ENCODE assay signal across 9 cellular contexts in genomic region chr12:69779928-69780327, GRCh38. TPM values are rescaled to one million over a fixed set of nuclear protein-coding genes. Genes with fewer than 3 reads are reported as not detected.
A peak's percentile ranks its signal among the peaks of the same experiment; 100 is the strongest.
DNase-seq lines count a peak whose midpoint lies in the region; ATAC-seq and TF ChIP-seq lines count a peak whose summit lies in the region.
"Had no signal": no experiment of that assay in that cellular context is flagged by ENCODE, and none has a peak within 500 bp of the region (broad histone marks: within the 10 kb centered on the region; RNA-seq: fewer than 3 reads in every experiment).

No MANE protein-coding gene starts in this region.

- H3K36me3 Mint-ChIP-seq in natural killer cell treated with Interleukin-12 subunit alpha and Interleukin-12 subunit beta and Interleukin-15 and Interleukin-18, amount 100 ng/mL, for 72 hours = peaks cover 31% of the 10 kb centered on the region

- no peaks in the 10 kb centered on the region for H3K27me3 Mint-ChIP-seq in natural killer cell treated with Interleukin-12 subunit alpha and Interleukin-12 subunit beta and Interleukin-15 and Interleukin-18, amount 100 ng/mL, for 72 hours
- H3K27me3 Mint-ChIP-seq: memory B cell had no signal

- TF ChIP-seq CTCF in AG09309 (IDR thresholded peaks at IDR 0.05; ENCODE audit: control insufficient read depth, insufficient read depth, low read depth, low read length, missing control alignments) (peak; percentile 43), HFF-Myc (IDR thresholded peaks at IDR 0.05; ENCODE audit: low read depth, low read length, missing control alignments) (peak; percentile 65), right atrium auricular region (IDR thresholded peaks at IDR 0.05) (no peak)

- no peaks in the 10 kb centered on the region for H3K27me3 ChIP-seq in right atrium auricular region

- H3K27ac Mint-ChIP-seq in natural killer cell treated with Interleukin-12 subunit alpha and Interleukin-12 subunit beta and Interleukin-15 and Interleukin-18, amount 100 ng/mL, for 72 hours = no peak overlapping the region
- H3K27ac Mint-ChIP-seq: memory B cell had no signal

- peaks cover 0 to 6% of the 10 kb centered on the region in 2 donors for H3K4me1 Mint-ChIP-seq in natural killer cell treated with Interleukin-12 subunit alpha and Interleukin-12 subunit beta and Interleukin-15 and Interleukin-18, amount 100 ng/mL, for 72 hours (ENCODE audit: low read depth in 2 of 2)

- no peaks in the 10 kb centered on the region for H3K9me3 ChIP-seq in right atrium auricular region

- no peak overlapping the region for H3K4me3 ChIP-seq in AG09309 (ENCODE audit: control insufficient read depth, low read depth, low read length)
- H3K4me3 ChIP-seq in HFF-Myc (replicated peaks; ENCODE audit: low read depth, low read length) = no peak overlapping the region
- no peak overlapping the region for H3K4me3 ChIP-seq in right atrium auricular region

- ATAC-seq in natural killer cell treated with Interleukin-12 subunit alpha and Interleukin-12 subunit beta and Interleukin-15 and Interleukin-18, amount 100 ng/mL, for 72 hours = no peak

- DNase-seq in AG09309 (ENCODE audit: low read depth) = no peak
- peak; percentile 20 for DNase-seq in HFF-Myc (ENCODE audit: extremely low read depth, low read depth)
- DNase-seq in SK-MEL-5 (ENCODE audit: low read depth, low spot score) = peak; percentile 81
- peak; percentile 25 for DNase-seq in hepatic stellate cell (ENCODE audit: low spot score)
- DNase-seq in right atrium auricular region (ENCODE audit: low spot score) = no peak
- DNase-seq in NCI-H1092 (lab: John Stamatoyannopoulos, UW) = no peak
- DNase-seq in natural killer cell treated with Interleukin-12 subunit alpha and Interleukin-12 subunit beta and Interleukin-15 and Interleukin-18, amount 100 ng/mL, for 72 hours (ENCODE audit: low spot score) = no peak
- no peak for DNase-seq in DMS153 treated with DMSO at 0.1 percent for 48 hours (lab: John Stamatoyannopoulos, UW; ENCODE audit: unreplicated experiment)

- peaks cover 12% of the 10 kb centered on the region for H3K9me3 Mint-ChIP-seq in natural killer cell treated with Interleukin-12 subunit alpha and Interleukin-12 subunit beta and Interleukin-15 and Interleukin-18, amount 100 ng/mL, for 72 hours

- no peaks in the 10 kb centered on the region for H3K4me1 ChIP-seq in right atrium auricular region

- no peak overlapping the region for H3K4me3 Mint-ChIP-seq in natural killer cell treated with Interleukin-12 subunit alpha and Interleukin-12 subunit beta and Interleukin-15 and Interleukin-18, amount 100 ng/mL, for 72 hours
- H3K4me3 Mint-ChIP-seq: memory B cell had no signal

- H3K36me3 ChIP-seq in right atrium auricular region = no peaks in the 10 kb centered on the region

- no peak overlapping the region for H3K27ac ChIP-seq in right atrium auricular region

- in situ Hi-C loops in SK-MEL-5 (cut with HindIII; ENCODE audit: low pct_unique_long_range_greater_than_20kb, low sequenced_read_pairs) = no loop called here

RNA-seq across cellular contexts. Expression of gene RAB3IP, which starts 41.3 kb away (rescaled TPM):
- 16.5 and 18.8 TPM in 2 replicates for total RNA-seq in SK-MEL-5 (2014; rRNA removed; shearing (Covaris generic))
- 9.1 and 10.0 TPM in 2 replicates for polyA plus RNA-seq in SK-MEL-5 (2015; cell fraction: cytosol; rRNA removed)
- 7.6 and 14.2 TPM in 2 replicates for polyA plus RNA-seq in SK-MEL-5 (2015; cell fraction: nucleus; rRNA removed)
- 10 to 100 TPM; 27.2 to 37.1 TPM for total RNA-seq in right atrium auricular region
- total RNA-seq in natural killer cell treated with Interleukin-12 subunit alpha and Interleukin-12 subunit beta and Interleukin-15 and Interleukin-18, amount 100 ng/mL, for 72 hours = 10 to 100 TPM; 19.6 to 27.7 TPM

RNA-seq across cellular contexts. Expression of gene MYRFL, which starts 45.1 kb away (rescaled TPM):
- not detected in 2 replicates for total RNA-seq in SK-MEL-5 (2014; rRNA removed; shearing (Covaris generic))
- not detected in 2 replicates for polyA plus RNA-seq in SK-MEL-5 (2015; cell fraction: cytosol; rRNA removed)
- polyA plus RNA-seq in SK-MEL-5 (2015; cell fraction: nucleus; rRNA removed) = not detected in 2 replicates
- total RNA-seq in right atrium auricular region = not detected
- total RNA-seq in natural killer cell treated with Interleukin-12 subunit alpha and Interleukin-12 subunit beta and Interleukin-15 and Interleukin-18, amount 100 ng/mL, for 72 hours = not detected

Comparison
In these comparisons a context has a peak if more than half of its experiments do, and no peak if none do; other contexts are left out.
1. DNase-seq: peak in HFF-Myc (single experiment), SK-MEL-5 (single experiment) and hepatic stellate cell (single experiment); none in AG09309 (single experiment), right atrium auricular region (single experiment), NCI-H1092 (single experiment), natural killer cell treated with Interleukin-12 subunit alpha and Interleukin-12 subunit beta and Interleukin-15 and Interleukin-18, amount 100 ng/mL, for 72 hours (single experiment) and DMS153 treated with DMSO at 0.1 percent for 48 hours (single experiment).
2. CTCF ChIP-seq: peak in AG09309 (single experiment) and HFF-Myc (single experiment); none in right atrium auricular region (0 of 2).